In genomic region chr20:41110930-41111577, GRCh38 we compare ENCODE assay signal across 22 cellular contexts. TPM values are rescaled to one million over a fixed set of nuclear protein-coding genes. Genes with fewer than 3 reads are reported as not detected.
DNase-seq lines count a peak whose midpoint lies in the region; ATAC-seq and TF ChIP-seq lines count a peak whose summit lies in the region.
"Had no signal": no experiment of that assay in that cellular context is flagged by ENCODE, and none has a peak within 500 bp of the region (broad histone marks: within the 10 kb centered on the region; RNA-seq: fewer than 3 reads in every experiment).

No MANE protein-coding gene starts in this region.

- no peaks in the 10 kb centered on the region for H3K27me3 Mint-ChIP-seq in activated CD4-positive, alpha-beta T cell treated with anti-CD3 and anti-CD28 coated beads, Interleukin-2, amount 10 ng/mL, durations not matched to agents 24 days and 14 days
- H3K27me3 Mint-ChIP-seq: activated CD8-positive, alpha-beta memory T cell treated with anti-CD3 and anti-CD28 coated beads, Interleukin-2, amount 10 ng/mL, durations not matched to agents 7 days and 5 days; activated naive CD4-positive, alpha-beta T cell treated with anti-CD3 and anti-CD28 coated beads, Interleukin-2, amount 10 ng/mL, durations not matched to agents 7 days and 5 days; brain; dendritic cell treated with granulocyte-macrophage colony-stimulating factor and Interleukin-4, amounts not matched to agents 40 ng/mL and 50 ng/mL, for 4 days; natural killer cell treated with Interleukin-12 subunit alpha and Interleukin-12 subunit beta and Interleukin-15 and Interleukin-18, amount 100 ng/mL, for 72 hours had no signal

- peaks cover 14% of the 10 kb centered on the region for H4K20me1 ChIP-seq in smooth muscle cell (ENCODE audit: low read depth)

- H3K27me3 ChIP-seq in smooth muscle cell (ENCODE audit: low read depth), result no peaks in the 10 kb centered on the region
- H3K27me3 ChIP-seq: BLaER1 treated with 17β-estradiol and CSF1 and Interleukin-3, amounts not matched to agents 10 nM and 100 nM; upper lobe of left lung had no signal

- no peak overlapping the region for H2AFZ ChIP-seq in smooth muscle cell (ENCODE audit: low read depth)

- no peak overlapping the region for H3K9ac ChIP-seq in smooth muscle cell (ENCODE audit: low read depth)
- H3K9ac ChIP-seq: BLaER1 treated with 17β-estradiol and CSF1 and Interleukin-3, amounts not matched to agents 10 nM and 100 nM had no signal

- peak overlapping the region; percentile 25 for H3K27ac Mint-ChIP-seq in activated CD4-positive, alpha-beta T cell treated with anti-CD3 and anti-CD28 coated beads, Interleukin-2, amount 10 ng/mL, durations not matched to agents 24 days and 14 days
- H3K27ac Mint-ChIP-seq: activated CD8-positive, alpha-beta memory T cell treated with anti-CD3 and anti-CD28 coated beads, Interleukin-2, amount 10 ng/mL, durations not matched to agents 7 days and 5 days; activated naive CD4-positive, alpha-beta T cell treated with anti-CD3 and anti-CD28 coated beads, Interleukin-2, amount 10 ng/mL, durations not matched to agents 7 days and 5 days; natural killer cell treated with Interleukin-12 subunit alpha and Interleukin-12 subunit beta and Interleukin-15 and Interleukin-18, amount 100 ng/mL, for 72 hours; T-helper 1 cell treated with Interleukin-12 subunit alpha and Interleukin-12 subunit beta and Interleukin-4 antibody, amounts not matched to agents 30 μg/mL and 1 μg/mL, for 36 hours had no signal

- H3K9me3 ChIP-seq in smooth muscle cell (replicated peaks; ENCODE audit: low read depth), result no peaks in the 10 kb centered on the region
- H3K9me3 ChIP-seq: BLaER1 treated with 17β-estradiol and CSF1 and Interleukin-3, amounts not matched to agents 10 nM and 100 nM; upper lobe of left lung had no signal

- H3K4me2 ChIP-seq in smooth muscle cell, result no peak overlapping the region

- peak; percentile 18 for ATAC-seq in esophagus mucosa
- ATAC-seq in HG03521 (IDR thresholded peaks at IDR 0.05; ENCODE audit: unreplicated experiment), result no peak
- ATAC-seq: activated CD8-positive, alpha-beta memory T cell treated with anti-CD3 and anti-CD28 coated beads, Interleukin-2, amount 10 ng/mL, durations not matched to agents 7 days and 5 days; natural killer cell treated with Interleukin-12 subunit alpha and Interleukin-12 subunit beta and Interleukin-15 and Interleukin-18, amount 100 ng/mL, for 72 hours had no signal

- intact Hi-C loops in activated CD4-positive, alpha-beta T cell treated with anti-CD3 and anti-CD28 coated beads, Interleukin-2, amount 10 ng/mL, durations not matched to agents 24 days and 14 days (cut with micrococcal nuclease), result no loop called here

- peaks cover 4% of the 10 kb centered on the region for H3F3A ChIP-seq in smooth muscle cell (ENCODE audit: low read depth)

- no peak for DNase-seq in activated CD4-positive, alpha-beta T cell treated with anti-CD3 and anti-CD28 coated beads, Interleukin-2, amount 10 ng/mL, durations not matched to agents 24 days and 14 days
- no peak for DNase-seq in activated CD4-positive, alpha-beta T cell treated with anti-CD3 and anti-CD28 coated beads, Interleukin-2, amount 50 U/mL, for 1 hour
- DNase-seq in LoVo (ENCODE audit: low spot score) (peak; percentile 16), smooth muscle cell (lab: John Stamatoyannopoulos, UW; ENCODE audit: unreplicated experiment) (no peak), NCI-H1092 treated with DMSO at 0.1 percent for 48 hours (lab: John Stamatoyannopoulos, UW) (no peak), SHP77 treated with DMSO at 0.1 percent for 48 hours (lab: John Stamatoyannopoulos, UW) (no peak)
- DNase-seq: activated CD8-positive, alpha-beta memory T cell treated with anti-CD3 and anti-CD28 coated beads, Interleukin-2, amount 10 ng/mL, durations not matched to agents 7 days and 5 days; activated naive CD4-positive, alpha-beta T cell treated with anti-CD3 and anti-CD28 coated beads, Interleukin-2, amount 10 ng/mL, durations not matched to agents 7 days and 5 days; DMS79; erythroblast; immature natural killer cell; NCI-H1694 treated with DMSO at 0.1 percent for 48 hours; NCI-H345; Right ventricle myocardium superior; upper lobe of left lung had no signal

- no peak overlapping the region for H3K4me3 ChIP-seq in smooth muscle cell
- H3K4me3 ChIP-seq: BLaER1 treated with 17β-estradiol and CSF1 and Interleukin-3, amounts not matched to agents 10 nM and 100 nM; upper lobe of left lung had no signal

- peak overlapping the region; percentile 67 for H3K27ac ChIP-seq in smooth muscle cell (ENCODE audit: low read depth)
- H3K27ac ChIP-seq: BLaER1 treated with 17β-estradiol and CSF1 and Interleukin-3, amounts not matched to agents 10 nM and 100 nM; upper lobe of left lung had no signal

- TF ChIP-seq CTCF in smooth muscle cell (IDR thresholded peaks at IDR 0.05; ENCODE audit: borderline replicate concordance, insufficient read depth, poor library complexity, severe bottlenecking), result no peak

- peaks cover 4% of the 10 kb centered on the region for H3K79me2 ChIP-seq in smooth muscle cell (ENCODE audit: low read depth)

- H3K36me3 ChIP-seq in smooth muscle cell (ENCODE audit: low read depth), result peaks cover 40% of the 10 kb centered on the region

- H3K4me3 Mint-ChIP-seq in activated CD4-positive, alpha-beta T cell treated with anti-CD3 and anti-CD28 coated beads, Interleukin-2, amount 10 ng/mL, durations not matched to agents 24 days and 14 days, result no peak overlapping the region
- H3K4me3 Mint-ChIP-seq: activated CD8-positive, alpha-beta memory T cell treated with anti-CD3 and anti-CD28 coated beads, Interleukin-2, amount 10 ng/mL, durations not matched to agents 7 days and 5 days; activated naive CD4-positive, alpha-beta T cell treated with anti-CD3 and anti-CD28 coated beads, Interleukin-2, amount 10 ng/mL, durations not matched to agents 7 days and 5 days; brain; dendritic cell treated with granulocyte-macrophage colony-stimulating factor and Interleukin-4, amounts not matched to agents 40 ng/mL and 50 ng/mL, for 4 days; immature natural killer cell; natural killer cell treated with Interleukin-12 subunit alpha and Interleukin-12 subunit beta and Interleukin-15 and Interleukin-18, amount 100 ng/mL, for 72 hours; T-helper 1 cell treated with Interleukin-12 subunit alpha and Interleukin-12 subunit beta and Interleukin-4 antibody, amounts not matched to agents 30 μg/mL and 1 μg/mL, for 36 hours had no signal

- WGBS in smooth muscle cell (ENCODE audit: low lambda C conversion rate), result 78% methylated on average over 5 of the region's 5 CpGs

- H3K9me3 Mint-ChIP-seq in activated CD4-positive, alpha-beta T cell treated with anti-CD3 and anti-CD28 coated beads, Interleukin-2, amount 10 ng/mL, durations not matched to agents 24 days and 14 days, result no peaks in the 10 kb centered on the region
- H3K9me3 Mint-ChIP-seq: activated naive CD4-positive, alpha-beta T cell treated with anti-CD3 and anti-CD28 coated beads, Interleukin-2, amount 10 ng/mL, durations not matched to agents 7 days and 5 days; brain; dendritic cell treated with granulocyte-macrophage colony-stimulating factor and Interleukin-4, amounts not matched to agents 40 ng/mL and 50 ng/mL, for 4 days; immature natural killer cell; natural killer cell treated with Interleukin-12 subunit alpha and Interleukin-12 subunit beta and Interleukin-15 and Interleukin-18, amount 100 ng/mL, for 72 hours; T-helper 1 cell treated with Interleukin-12 subunit alpha and Interleukin-12 subunit beta and Interleukin-4 antibody, amounts not matched to agents 30 μg/mL and 1 μg/mL, for 36 hours had no signal

- H3K4me1 ChIP-seq in smooth muscle cell (ENCODE audit: low read depth), result no peaks in the 10 kb centered on the region
- H3K4me1 ChIP-seq: upper lobe of left lung had no signal

- H3K4me1 Mint-ChIP-seq in activated CD4-positive, alpha-beta T cell treated with anti-CD3 and anti-CD28 coated beads, Interleukin-2, amount 10 ng/mL, durations not matched to agents 24 days and 14 days, result peaks cover 7% of the 10 kb centered on the region
- H3K4me1 Mint-ChIP-seq: activated CD8-positive, alpha-beta memory T cell treated with anti-CD3 and anti-CD28 coated beads, Interleukin-2, amount 10 ng/mL, durations not matched to agents 7 days and 5 days; activated naive CD4-positive, alpha-beta T cell treated with anti-CD3 and anti-CD28 coated beads, Interleukin-2, amount 10 ng/mL, durations not matched to agents 7 days and 5 days; immature natural killer cell had no signal

- peaks cover 72% of the 10 kb centered on the region for H3K36me3 Mint-ChIP-seq in activated CD4-positive, alpha-beta T cell treated with anti-CD3 and anti-CD28 coated beads, Interleukin-2, amount 10 ng/mL, durations not matched to agents 24 days and 14 days (ENCODE audit: low read depth)

RNA-seq across cellular contexts. Expression of gene PLCG1, which starts 26.3 kb away (rescaled TPM):
- 246 and 255 TPM in 2 replicates for total RNA-seq in activated CD4-positive, alpha-beta T cell treated with anti-CD3 and anti-CD28 coated beads, Interleukin-2, amount 10 ng/mL, durations not matched to agents 24 days and 14 days
- total RNA-seq in esophagus mucosa (27.1 TPM), smooth muscle cell (45.2 and 77.1 TPM in 2 replicates)
- 36.9 and 38.5 TPM in 2 replicates for polyA plus RNA-seq in smooth muscle cell
